ENCODE assay signal across 8 cellular contexts in the genomic region with DNA sequence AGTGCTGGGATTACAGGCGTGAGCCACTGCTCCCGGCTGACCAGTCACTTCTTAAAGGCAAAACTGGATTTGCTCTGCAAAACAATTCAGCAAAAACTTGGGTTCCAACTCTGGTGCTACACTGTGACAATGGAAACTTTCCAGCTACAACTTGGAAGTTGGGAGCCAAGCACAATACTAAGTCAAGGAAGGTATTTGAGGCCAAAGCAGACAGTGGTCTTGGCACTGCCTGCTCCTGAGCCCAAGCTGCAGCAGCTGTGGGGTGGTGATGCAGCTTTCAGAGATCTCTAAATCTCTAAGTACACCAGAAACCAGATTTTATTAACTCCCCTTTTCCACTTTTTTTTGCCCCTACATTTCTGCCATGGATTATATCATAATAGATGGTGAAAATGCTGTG. TPM values are rescaled to one million over a fixed set of nuclear protein-coding genes. Genes with fewer than 3 reads are reported as not detected.
A peak's percentile ranks its signal among the peaks of the same experiment; 100 is the strongest.
DNase-seq lines count a peak whose midpoint lies in the region; ATAC-seq, FAIRE-seq and TF ChIP-seq lines count a peak whose summit lies in the region.

No MANE protein-coding gene starts in this region.

- no TSS peak for BruUV-seq in Calu3 (replicated peaks; lab: Mats Ljungman, UMichigan)
- BruUV-seq in PC-3 (replicated peaks; lab: Mats Ljungman, UMichigan), result no TSS peak
- no TSS peak for BruUV-seq in endothelial cell of umbilical vein (replicated peaks; lab: Mats Ljungman, UMichigan)

- no peaks in the 10 kb centered on the region for H3K79me2 ChIP-seq in PC-3 (ENCODE audit: low read length)
- no peaks in the 10 kb centered on the region for H3K79me2 ChIP-seq in endothelial cell of umbilical vein (ENCODE audit: control insufficient read depth, insufficient read depth, low read length)

- H3K27ac Mint-ChIP-seq in Calu3 (ENCODE audit: unreplicated experiment) (peak overlapping the region; percentile 79), progenitor cell of endocrine pancreas (peak overlapping the region; percentile 79)

- peaks cover 26% of the 10 kb centered on the region for H3K4me1 Mint-ChIP-seq in Calu3 (ENCODE audit: low read depth, unreplicated experiment)
- H3K4me1 Mint-ChIP-seq in progenitor cell of endocrine pancreas (ENCODE audit: low read depth), result peaks cover 38% of the 10 kb centered on the region

- no peak overlapping the region for H3K4me3 Mint-ChIP-seq in Calu3 (ENCODE audit: low read depth, unreplicated experiment)
- H3K4me3 Mint-ChIP-seq in progenitor cell of endocrine pancreas (ENCODE audit: low read depth), result no peak overlapping the region

- H3K9me3 ChIP-seq in PC-3 (ENCODE audit: low read length), result no peaks in the 10 kb centered on the region
- H3K9me3 ChIP-seq in endothelial cell of umbilical vein (replicated peaks; ENCODE audit: control insufficient read depth, insufficient read depth, low read length), result no peaks in the 10 kb centered on the region

- H3K27me3 Mint-ChIP-seq in Calu3 (ENCODE audit: unreplicated experiment) (peaks cover 8% of the 10 kb centered on the region), progenitor cell of endocrine pancreas (no peaks in the 10 kb centered on the region)

- H3K9me1 ChIP-seq in endothelial cell of umbilical vein (replicated peaks; ENCODE audit: control insufficient read depth, extremely low read depth, insufficient read depth, low read length), result no peaks in the 10 kb centered on the region

- no peak for TF ChIP-seq CTCF in Calu3 (IDR thresholded peaks at IDR 0.05; ENCODE audit: unreplicated experiment)
- TF ChIP-seq CTCF in PC-3 (conservative IDR thresholded peaks at IDR 0.05; ENCODE audit: low read depth, low read length), result no peak
- TF ChIP-seq CTCF in endothelial cell of umbilical vein (IDR thresholded peaks at IDR 0.05; ENCODE audit: extremely low read depth in 1 of 2, insufficient read depth in 1 of 2, low read depth in 1 of 2, low read length in 2 of 2), result no peak
- no peak for TF ChIP-seq CTCF in progenitor cell of endocrine pancreas (IDR thresholded peaks at IDR 0.05; ENCODE audit: unreplicated experiment)

- CTCF ChIA-PET in Calu3 (lab: Charles Lee) (interaction anchor here (0.5 to 1.6 kb wide), 3 partner anchors 15 to 160 kb away, joined by 3 to 4 read pairs (median 4); partner anchors contain the start of gene ADM), PC-3 (lab: Charles Lee) (no interaction called here), endothelial cell of umbilical vein (lab: Charles Lee) (interaction anchor here (0.7 to 8.8 kb wide), 8 partner anchors 13 to 696 kb away, joined by 3 to 203 read pairs (median 4); no protein-coding TSS in a partner anchor)

- H3K27me3 ChIP-seq in PC-3 (ENCODE audit: low read length) (no peaks in the 10 kb centered on the region), endothelial cell of umbilical vein (ENCODE audit: control insufficient read depth in 2 of 2, insufficient read depth in 2 of 2, low read length in 2 of 2) (no peaks in the 10 kb centered on the region)

- H3K36me3 ChIP-seq in PC-3 (ENCODE audit: low read depth, low read length), result no peaks in the 10 kb centered on the region
- no peaks in the 10 kb centered on the region for H3K36me3 ChIP-seq in endothelial cell of umbilical vein (ENCODE audit: control insufficient read depth in 2 of 2, extremely low read depth in 1 of 2, insufficient read depth in 2 of 2, low read length in 2 of 2)

- FAIRE-seq in endothelial cell of umbilical vein (lab: Jason Lieb, UNC), result no peak

- no peak for TF ChIP-seq POLR2A in endothelial cell of umbilical vein (IDR thresholded peaks at IDR 0.05; ENCODE audit: low read depth, low read length)

- H3K4me2 ChIP-seq in PC-3 (ENCODE audit: low read length) (peak overlapping the region; percentile 68), endothelial cell of umbilical vein (ENCODE audit: insufficient read depth, low read length) (peak overlapping the region; percentile 40)

- H2AFZ ChIP-seq in PC-3 (ENCODE audit: low read length), result 0 out of 2 replicates have a peak overlapping the region, but pooled peaks have one; percentile 24
- H2AFZ ChIP-seq in endothelial cell of umbilical vein (ENCODE audit: low read depth, low read length), result no peak overlapping the region

- H3K9me3 Mint-ChIP-seq in Calu3 (ENCODE audit: low read depth, unreplicated experiment) (no peaks in the 10 kb centered on the region), progenitor cell of endocrine pancreas (ENCODE audit: low read depth) (no peaks in the 10 kb centered on the region)

- DNase-seq in Calu3 (no peak), PC-3 (no peak), endothelial cell of umbilical vein (ENCODE audit: low read depth, low spot score) (peak; percentile 46), progenitor cell of endocrine pancreas (ENCODE audit: low spot score, unreplicated experiment) (no peak), DMS79 treated with DMSO at 0.1 percent for 48 hours (lab: John Stamatoyannopoulos, UW) (no peak), HK-2 (ENCODE audit: unreplicated experiment) (no peak)

- H3K36me3 Mint-ChIP-seq in Calu3 (ENCODE audit: insufficient read depth, unreplicated experiment) (peaks cover 6% of the 10 kb centered on the region), progenitor cell of endocrine pancreas (ENCODE audit: insufficient read depth) (no peaks in the 10 kb centered on the region)

- ATAC-seq in PC-3 (no peak), GM21447 (IDR thresholded peaks at IDR 0.05; ENCODE audit: unreplicated experiment) (no peak), GM19324 (IDR thresholded peaks at IDR 0.05; ENCODE audit: low FRiP score, unreplicated experiment) (no peak)

- H3K27ac ChIP-seq in PC-3 (ENCODE audit: low read length), result peak overlapping the region; percentile 10; the same call in 1 of the 2 replicates
- H3K27ac ChIP-seq in endothelial cell of umbilical vein (ENCODE audit: insufficient read depth, low read depth, low read length), result peak overlapping the region; percentile 28

- dilution Hi-C loops in endothelial cell of umbilical vein (cut with MboI; ENCODE audit: extremely low pct_ligation_motif_present, low sequenced_read_pairs), result no loop called here

- no peak overlapping the region for H3K4me3 ChIP-seq in PC-3 (ENCODE audit: low read length)
- H3K4me3 ChIP-seq in endothelial cell of umbilical vein (replicated peaks in 1 of 3; ENCODE audit: insufficient read depth in 1 of 3, low read depth in 1 of 3, low read length in 3 of 3), result no peak overlapping the region

- POLR2A ChIA-PET in PC-3 (lab: Charles Lee; ENCODE audit: unreplicated experiment) (no interaction called here), endothelial cell of umbilical vein (lab: Charles Lee) (interaction anchor here (0.6 to 0.7 kb wide), 3 partner anchors 16 to 1880 kb away, joined by 4 to 7 read pairs (median 4); no protein-coding TSS in a partner anchor)

- H4K20me1 ChIP-seq in PC-3 (ENCODE audit: low read length) (no peaks in the 10 kb centered on the region), endothelial cell of umbilical vein (replicated peaks; ENCODE audit: control insufficient read depth, extremely low read depth, insufficient read depth, low read length) (no peaks in the 10 kb centered on the region)

- H3K9ac ChIP-seq in PC-3 (ENCODE audit: low read length), result no peak overlapping the region
- no peak overlapping the region for H3K9ac ChIP-seq in endothelial cell of umbilical vein (replicated peaks; ENCODE audit: extremely low read depth, insufficient read depth, low read length)

- no peaks in the 10 kb centered on the region for H3F3A ChIP-seq in PC-3 (ENCODE audit: low read length, unreplicated experiment)

- no peaks in the 10 kb centered on the region for H3K9me2 ChIP-seq in PC-3 (replicated peaks; ENCODE audit: low read length)

- H3K4me1 ChIP-seq in PC-3 (ENCODE audit: insufficient read depth, low read length) (peaks cover 41% of the 10 kb centered on the region), endothelial cell of umbilical vein (ENCODE audit: control insufficient read depth, extremely low read depth, insufficient read depth, low read length) (peaks cover 50% of the 10 kb centered on the region)

- intact Hi-C loops in Calu3 (cut with micrococcal nuclease; ENCODE audit: unreplicated experiment), result loop anchor here (2.0 to 10.0 kb wide), 5 partner anchors 115 to 698 kb away; no protein-coding TSS in a partner anchor
- intact Hi-C loops in PC-3 (cut with micrococcal nuclease), result loop anchor here (2.0 to 5.0 kb wide), 5 partner anchors 14 to 1000 kb away; no protein-coding TSS in a partner anchor
- intact Hi-C loops in endothelial cell of umbilical vein (cut with micrococcal nuclease), result loop anchor here (5.0 to 10.0 kb wide), 3 partner anchors 335 to 1308 kb away; no protein-coding TSS in a partner anchor

TF ChIP-seq in endothelial cell of umbilical vein, 7 proteins besides CTCF, POLR2A, EP300 and RAD21 (continues in another document):
- TF ChIP-seq JUN (IDR thresholded peaks at IDR 0.05; ENCODE audit: borderline replicate concordance, insufficient read depth, insufficient read length, low read depth) (no peak), FOS (IDR thresholded peaks at IDR 0.05; ENCODE audit: borderline replicate concordance, insufficient read depth, low read length) (no peak)

RNA-seq across cellular contexts. Expression of gene ADM, which starts 17.5 kb away (rescaled TPM):
- total RNA-seq in Calu3 (2022) (2.0 and 4.6 TPM in 2 replicates), PC-3 (2014; rRNA removed) (68.0 and 82.5 TPM in 2 replicates), endothelial cell of umbilical vein (36.7 and 45.3 TPM in 2 replicates), progenitor cell of endocrine pancreas (8.4 and 9.4 TPM in 2 replicates)
- 40.0 and 55.5 TPM in 2 replicates for polyA plus RNA-seq in endothelial cell of umbilical vein
- 38.6 and 41.8 TPM in 2 replicates for polyA plus RNA-seq in endothelial cell of umbilical vein (2011; cell fraction: cytosol; rRNA removed)
- polyA plus RNA-seq in endothelial cell of umbilical vein (2011; cell fraction: nucleus; rRNA removed), result 49.5 and 61.8 TPM in 2 replicates
- polyA plus RNA-seq in endothelial cell of umbilical vein (2012), result 35.5 and 48.4 TPM in 2 replicates
- 40.7 and 47.6 TPM in 2 replicates for polyA minus RNA-seq in endothelial cell of umbilical vein
- polyA minus RNA-seq in endothelial cell of umbilical vein (2011; cell fraction: cytosol; rRNA and poly(A)+ RNA removed), result 33.7 TPM
- polyA minus RNA-seq in endothelial cell of umbilical vein (2011; cell fraction: nucleus; rRNA and poly(A)+ RNA removed), result 21.9 and 33.6 TPM in 2 replicates

RNA-seq across cellular contexts. Expression of gene SBF2, which starts 28.4 kb away (rescaled TPM):
- 36.1 and 39.0 TPM in 2 replicates for total RNA-seq in Calu3 (2022)
- 30.3 and 31.3 TPM in 2 replicates for total RNA-seq in PC-3 (2014; rRNA removed)
- 36.7 and 42.4 TPM in 2 replicates for total RNA-seq in endothelial cell of umbilical vein
- polyA plus RNA-seq in endothelial cell of umbilical vein, result 15.4 and 17.3 TPM in 2 replicates
- 19.9 and 24.1 TPM in 2 replicates for polyA plus RNA-seq in endothelial cell of umbilical vein (2011; cell fraction: cytosol; rRNA removed)
- polyA plus RNA-seq in endothelial cell of umbilical vein (2011; cell fraction: nucleus; rRNA removed), result 53.1 and 58.4 TPM in 2 replicates
- polyA plus RNA-seq in endothelial cell of umbilical vein (2012), result 17.9 and 19.2 TPM in 2 replicates
- polyA minus RNA-seq in endothelial cell of umbilical vein, result 58.1 and 80.1 TPM in 2 replicates
- polyA minus RNA-seq in endothelial cell of umbilical vein (2011; cell fraction: cytosol; rRNA and poly(A)+ RNA removed), result 18.7 TPM
- polyA minus RNA-seq in endothelial cell of umbilical vein (2011; cell fraction: nucleus; rRNA and poly(A)+ RNA removed), result 85.3 and 127 TPM in 2 replicates
- total RNA-seq in progenitor cell of endocrine pancreas, result 43.8 and 44.9 TPM in 2 replicates
